ENCODE assay signal across 13 cellular contexts in genomic region chr15:98856540-98856907, GRCh38.
DNase-seq lines count a peak whose midpoint lies in the region; ATAC-seq and TF ChIP-seq lines count a peak whose summit lies in the region.
"Had no signal": no experiment of that assay in that cellular context is flagged by ENCODE, and none has a peak within 500 bp of the region (broad histone marks: within the 10 kb centered on the region; RNA-seq: fewer than 3 reads in every experiment).

No MANE protein-coding gene starts in this region.

- peaks cover 19 to 36% of the 10 kb centered on the region in 2 donors for H3K4me1 Mint-ChIP-seq in stimulated activated naive B cell treated with anti-CD40 and anti-IgM and Interleukin-4, amounts not matched to agents 10 μg/mL and 1 μg/mL and 100 μg/mL, for 72 hours

- no peak overlapping the region for H3K4me3 Mint-ChIP-seq in stimulated activated naive B cell treated with anti-CD40 and anti-IgM and Interleukin-4, amounts not matched to agents 10 μg/mL and 1 μg/mL and 100 μg/mL, for 72 hours
- H3K4me3 Mint-ChIP-seq: naive thymus-derived CD8-positive, alpha-beta T cell had no signal

- H2AFZ ChIP-seq in PC-3 (ENCODE audit: low read length), result no peak overlapping the region

- H4K20me1 ChIP-seq in PC-3 (ENCODE audit: low read length), result no peaks in the 10 kb centered on the region

- 0 out of 2 replicates have a peak overlapping the region, but pooled peaks have one; percentile 11 for H3K4me3 ChIP-seq in PC-3 (ENCODE audit: low read length)
- H3K4me3 ChIP-seq in dorsolateral prefrontal cortex, result peak overlapping the region in 1 of 59 donors; percentile 33
- H3K4me3 ChIP-seq in neutrophil (ENCODE audit: low read depth in 1 of 2, low read length in 1 of 2), result no peak overlapping the region
- H3K4me3 ChIP-seq: Peyer's patch, tibial nerve had no signal

- H3K27ac ChIP-seq in PC-3 (ENCODE audit: low read length) (peak overlapping the region; percentile 60), dorsolateral prefrontal cortex (peak overlapping the region in 46 of 59 donors; percentile 10 to 100 (median 65)), neutrophil (peak overlapping the region; percentile 6)

- peaks cover 9% of the 10 kb centered on the region for H3F3A ChIP-seq in PC-3 (ENCODE audit: low read length, unreplicated experiment)

- ATAC-seq in PC-3, result peak; percentile 29
- ATAC-seq in GM19351 (IDR thresholded peaks at IDR 0.05; ENCODE audit: unreplicated experiment), result no peak
- no peak for ATAC-seq in stimulated activated naive B cell treated with anti-CD40 and anti-IgM and Interleukin-4, amounts not matched to agents 10 μg/mL and 1 μg/mL and 100 μg/mL, for 72 hours (replicated peaks)
- ATAC-seq: naive thymus-derived CD8-positive, alpha-beta T cell had no signal

- peaks cover 17% of the 10 kb centered on the region; the same call in 1 of the 2 replicates for H3K79me2 ChIP-seq in PC-3 (ENCODE audit: low read length)

- H3K36me3 ChIP-seq in PC-3 (ENCODE audit: low read depth, low read length) (no peaks in the 10 kb centered on the region), neutrophil (no peaks in the 10 kb centered on the region)
- H3K36me3 ChIP-seq: Peyer's patch, tibial nerve had no signal

- H3K27me3 ChIP-seq in PC-3 (ENCODE audit: low read length) (no peaks in the 10 kb centered on the region), dorsolateral prefrontal cortex (no peaks in the 10 kb centered on the region), neutrophil (no peaks in the 10 kb centered on the region)
- H3K27me3 ChIP-seq: Peyer's patch, tibial nerve had no signal

- H3K9me2 ChIP-seq in PC-3 (replicated peaks; ENCODE audit: low read length), result no peaks in the 10 kb centered on the region

- 0 out of 2 replicates have a peak overlapping the region, but pooled peaks have one; percentile 15 for H3K9ac ChIP-seq in PC-3 (ENCODE audit: low read length)

- POLR2A ChIA-PET in PC-3 (lab: Charles Lee; ENCODE audit: unreplicated experiment), result interaction anchor here (0.6 kb wide), 2 partner anchors 40 to 158 kb away, joined by 3 to 10 read pairs; no protein-coding TSS in a partner anchor

- H3K9me3 Mint-ChIP-seq in stimulated activated naive B cell treated with anti-CD40 and anti-IgM and Interleukin-4, amounts not matched to agents 10 μg/mL and 1 μg/mL and 100 μg/mL, for 72 hours, result no peaks in the 10 kb centered on the region
- H3K9me3 Mint-ChIP-seq: naive thymus-derived CD8-positive, alpha-beta T cell had no signal

- no peak overlapping the region for H3K27ac Mint-ChIP-seq in stimulated activated naive B cell treated with anti-CD40 and anti-IgM and Interleukin-4, amounts not matched to agents 10 μg/mL and 1 μg/mL and 100 μg/mL, for 72 hours

- CTCF ChIA-PET in PC-3 (lab: Charles Lee), result interaction anchor here (1.3 to 2.2 kb wide), 4 partner anchors 17 to 58 kb away, joined by 5 to 15 read pairs (median 6); no protein-coding TSS in a partner anchor

- intact Hi-C loops in PC-3 (cut with micrococcal nuclease) (loop anchor here (1.0 to 2.0 kb wide), 2 partner anchors 16 to 24 kb away; no protein-coding TSS in a partner anchor), dorsolateral prefrontal cortex (cut with DNase I) (loop anchor here in 1 of 2 donors (2.0 kb wide), 1 partner anchor 98 kb away; no protein-coding TSS in a partner anchor)

- DNase-seq in AG08396 (ENCODE audit: low spot score), result peak; percentile 77
- DNase-seq in PC-3, result peak; percentile 74
- DNase-seq in dorsolateral prefrontal cortex, result no peak
- no peak for DNase-seq in stimulated activated naive B cell treated with anti-CD40 and anti-IgM and Interleukin-4, amounts not matched to agents 10 μg/mL and 1 μg/mL and 100 μg/mL, for 72 hours
- no peak for DNase-seq in SIG-M5 (lab: John Stamatoyannopoulos, UW)
- no peak for DNase-seq in T-helper 2 cell
- DNase-seq: GDM1; Karpas-422; naive thymus-derived CD8-positive, alpha-beta T cell; Peyer's patch had no signal

- peaks cover 0 to 4% of the 10 kb centered on the region in 2 donors for H3K27me3 Mint-ChIP-seq in stimulated activated naive B cell treated with anti-CD40 and anti-IgM and Interleukin-4, amounts not matched to agents 10 μg/mL and 1 μg/mL and 100 μg/mL, for 72 hours
- H3K27me3 Mint-ChIP-seq: naive thymus-derived CD8-positive, alpha-beta T cell had no signal

- no peaks in the 10 kb centered on the region for H3K36me3 Mint-ChIP-seq in stimulated activated naive B cell treated with anti-CD40 and anti-IgM and Interleukin-4, amounts not matched to agents 10 μg/mL and 1 μg/mL and 100 μg/mL, for 72 hours
- H3K36me3 Mint-ChIP-seq: naive thymus-derived CD8-positive, alpha-beta T cell had no signal

- H3K4me2 ChIP-seq in PC-3 (ENCODE audit: low read length), result peak overlapping the region; percentile 64

- H3K4me1 ChIP-seq in PC-3 (ENCODE audit: insufficient read depth, low read length) (peaks cover 73% of the 10 kb centered on the region), neutrophil (ENCODE audit: control insufficient read depth in 1 of 2, insufficient read depth in 1 of 2, low read depth in 1 of 2, low read length in 1 of 2) (peaks cover 73 to 87% of the 10 kb centered on the region in 2 experiments)

- H3K9me3 ChIP-seq in PC-3 (ENCODE audit: low read length) (no peaks in the 10 kb centered on the region), neutrophil (no peaks in the 10 kb centered on the region)
- H3K9me3 ChIP-seq: Peyer's patch, tibial nerve had no signal

- TF ChIP-seq CTCF in PC-3 (conservative IDR thresholded peaks at IDR 0.05; ENCODE audit: low read depth, low read length) (no peak), dorsolateral prefrontal cortex (IDR thresholded peaks at IDR 0.05 in 54 of 56, conservative IDR thresholded peaks at IDR 0.05 in 2 of 56; ENCODE audit: low read depth in 1 of 56, partially characterized antibody in 56 of 56) (no peak), neutrophil (IDR thresholded peaks at IDR 0.05) (no peak)

- BruUV-seq in PC-3 (replicated peaks; lab: Mats Ljungman, UMichigan), result no TSS peak

Comparison
In these comparisons a context has a peak if more than half of its experiments do, and no peak if none do; other contexts are left out.
1. DNase-seq: peak in AG08396 (single experiment) and PC-3 (single experiment); none in dorsolateral prefrontal cortex (0 of 10), stimulated activated naive B cell treated with anti-CD40 and anti-IgM and Interleukin-4, amounts not matched to agents 10 μg/mL and 1 μg/mL and 100 μg/mL, for 72 hours (single experiment), SIG-M5 (single experiment) and T-helper 2 cell (0 of 5).
2. H3K27ac ChIP-seq: peak in every context shown above with its lines; median percentile 65 in dorsolateral prefrontal cortex; 60 in PC-3; 6 in neutrophil.